ENCODE assay signal across 9 cellular contexts in the genomic region with DNA sequence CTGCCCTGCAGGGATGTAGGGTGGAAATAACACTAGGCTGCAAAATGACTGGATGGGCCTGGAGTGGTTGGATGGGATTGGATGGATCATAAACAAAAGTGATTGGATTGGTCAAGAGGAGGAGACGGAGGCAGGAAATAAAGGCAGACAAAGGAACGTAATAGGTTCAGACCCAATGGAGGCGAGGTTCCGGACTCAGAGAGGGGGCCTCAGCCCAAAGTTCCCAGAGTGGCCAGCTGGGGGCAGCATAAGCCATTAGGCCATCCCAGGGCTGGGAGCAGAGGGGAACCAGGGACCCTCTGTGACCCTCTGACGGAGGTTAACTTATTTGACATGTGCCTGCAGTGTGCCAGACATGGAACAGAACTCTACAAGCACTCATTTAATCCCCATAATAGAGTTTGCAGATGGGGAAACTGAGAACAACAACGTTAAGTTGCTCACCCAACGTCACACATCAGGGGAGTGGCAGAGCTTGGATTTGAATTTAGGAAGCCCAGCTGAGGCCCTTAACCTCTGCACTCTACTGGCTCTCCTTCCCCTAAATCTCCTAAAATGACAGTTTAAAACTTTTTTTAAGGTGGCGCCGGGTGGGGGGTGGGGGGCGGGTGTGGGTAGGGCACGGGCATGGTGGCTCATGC. TPM values are rescaled to one million over a fixed set of nuclear protein-coding genes. Genes with fewer than 3 reads are reported as not detected.
A peak's percentile ranks its signal among the peaks of the same experiment; 100 is the strongest.
DNase-seq lines count a peak whose midpoint lies in the region; ATAC-seq and TF ChIP-seq lines count a peak whose summit lies in the region.
"Had no signal": no experiment of that assay in that cellular context is flagged by ENCODE, and none has a peak within 500 bp of the region (broad histone marks: within the 10 kb centered on the region; RNA-seq: fewer than 3 reads in every experiment).

No MANE protein-coding gene starts in this region.

- H3K4me3 Mint-ChIP-seq in activated naive CD4-positive, alpha-beta T cell treated with anti-CD3 and anti-CD28 coated beads for 36 hours = no peak overlapping the region

- no peaks in the 10 kb centered on the region for H3K36me3 ChIP-seq in SJCRH30
- H3K36me3 ChIP-seq in smooth muscle cell (ENCODE audit: low read depth) = no peaks in the 10 kb centered on the region

- no peak overlapping the region for H3K9ac ChIP-seq in smooth muscle cell (ENCODE audit: low read depth)

- CTCF ChIA-PET in activated naive CD4-positive, alpha-beta T cell treated with anti-CD3 and anti-CD28 coated beads for 36 hours (lab: Charles Lee) = interaction anchor here (0.5 to 2.7 kb wide), 24 partner anchors 8 to 229 kb away, joined by 3 to 18 read pairs (median 4); partner anchors contain the start of genes CCDC124, MAP1S and RPL18A

- intact Hi-C loops in activated naive CD4-positive, alpha-beta T cell treated with anti-CD3 and anti-CD28 coated beads for 36 hours (cut with micrococcal nuclease) = loop anchor here (1.0 to 2.0 kb wide), 4 partner anchors 71 to 228 kb away; no protein-coding TSS in a partner anchor
- intact Hi-C loops in cardiac septum (cut with DNase I) = loop anchor here (5.0 to 10.0 kb wide), 2 partner anchors 63 to 151 kb away; partner anchors contain the start of gene RPL18A

- H2AFZ ChIP-seq in smooth muscle cell (ENCODE audit: low read depth) = no peak overlapping the region

- no peaks in the 10 kb centered on the region for H3F3A ChIP-seq in smooth muscle cell (ENCODE audit: low read depth)

- H3K4me3 ChIP-seq in GM12875 (ENCODE audit: low read depth, low read length) (no peak overlapping the region), SJCRH30 (no peak overlapping the region), smooth muscle cell (no peak overlapping the region)
- H3K4me3 ChIP-seq: SK-N-MC had no signal

- H3K27me3 ChIP-seq in SJCRH30 (peaks cover 21% of the 10 kb centered on the region), smooth muscle cell (ENCODE audit: low read depth) (no peaks in the 10 kb centered on the region)

- DNase-seq in SJCRH30 (peak; percentile 57 to 71), cardiac septum (ENCODE audit: low spot score) (peak; percentile 84), smooth muscle cell (lab: John Stamatoyannopoulos, UW; ENCODE audit: unreplicated experiment) (no peak), NCI-H1436 (lab: John Stamatoyannopoulos, UW) (no peak), DMS153 treated with DMSO at 0.1 percent for 48 hours (lab: John Stamatoyannopoulos, UW; ENCODE audit: unreplicated experiment) (no peak)
- peak; percentile 82 for DNase-seq in activated naive CD4-positive, alpha-beta T cell treated with anti-CD3 and anti-CD28 coated beads for 36 hours

- no peaks in the 10 kb centered on the region for H3K79me2 ChIP-seq in smooth muscle cell (ENCODE audit: low read depth)

- ATAC-seq in GM18511 (IDR thresholded peaks at IDR 0.05; ENCODE audit: unreplicated experiment) = no peak

- no peaks in the 10 kb centered on the region for H3K9me3 ChIP-seq in SJCRH30 (replicated peaks)
- no peaks in the 10 kb centered on the region for H3K9me3 ChIP-seq in smooth muscle cell (replicated peaks; ENCODE audit: low read depth)

- H3K27ac Mint-ChIP-seq in activated naive CD4-positive, alpha-beta T cell treated with anti-CD3 and anti-CD28 coated beads for 36 hours = no peak overlapping the region

- peaks cover 2% of the 10 kb centered on the region for H3K27me3 Mint-ChIP-seq in activated naive CD4-positive, alpha-beta T cell treated with anti-CD3 and anti-CD28 coated beads for 36 hours (ENCODE audit: low read depth)

- H3K36me3 Mint-ChIP-seq in activated naive CD4-positive, alpha-beta T cell treated with anti-CD3 and anti-CD28 coated beads for 36 hours (ENCODE audit: low read depth) = no peaks in the 10 kb centered on the region

- H3K4me2 ChIP-seq in smooth muscle cell = no peak overlapping the region

- H4K20me1 ChIP-seq in smooth muscle cell (ENCODE audit: low read depth) = no peaks in the 10 kb centered on the region

- no peaks in the 10 kb centered on the region for H3K9me3 Mint-ChIP-seq in activated naive CD4-positive, alpha-beta T cell treated with anti-CD3 and anti-CD28 coated beads for 36 hours

- H3K4me1 ChIP-seq in SJCRH30 (no peaks in the 10 kb centered on the region), smooth muscle cell (ENCODE audit: low read depth) (no peaks in the 10 kb centered on the region)

- 78% methylated on average over 11 of the region's 11 CpGs for WGBS in smooth muscle cell (ENCODE audit: low lambda C conversion rate)

- H3K27ac ChIP-seq in SJCRH30 (no peak overlapping the region), smooth muscle cell (ENCODE audit: low read depth) (no peak overlapping the region)
- H3K27ac ChIP-seq: SK-N-MC had no signal

- no peaks in the 10 kb centered on the region for H3K4me1 Mint-ChIP-seq in activated naive CD4-positive, alpha-beta T cell treated with anti-CD3 and anti-CD28 coated beads for 36 hours (ENCODE audit: low read depth)

- TF ChIP-seq CTCF in GM12875 (IDR thresholded peaks at IDR 0.05; ENCODE audit: borderline replicate concordance, insufficient read depth, low read depth, low read length) (peak; percentile 90), smooth muscle cell (IDR thresholded peaks at IDR 0.05; ENCODE audit: borderline replicate concordance, insufficient read depth, poor library complexity, severe bottlenecking) (peak; percentile 57)

RNA-seq across cellular contexts. Expression of gene MAP1S, which starts 15.3 kb away (rescaled TPM):
- total RNA-seq in SJCRH30 (2014; rRNA removed; shearing (Covaris generic)) = 27.3 and 29.6 TPM in 2 replicates
- 10 to 100 TPM; 46.8 to 51.8 TPM for total RNA-seq in activated naive CD4-positive, alpha-beta T cell treated with anti-CD3 and anti-CD28 coated beads for 36 hours
- total RNA-seq in cardiac septum (27.5 TPM), smooth muscle cell (10.2 and 11.7 TPM in 2 replicates)
- polyA plus RNA-seq in smooth muscle cell = 55.5 and 62.1 TPM in 2 replicates

RNA-seq across cellular contexts. Expression of gene UNC13A, which starts 15.8 kb away (rescaled TPM):
- total RNA-seq in SJCRH30 (2014; rRNA removed; shearing (Covaris generic)) = 0.02 TPM in 1 of 2 replicates, not detected in the other
- under 1 TPM in 1 of 2 experiments, not detected in 1; 0.12 TPM for total RNA-seq in activated naive CD4-positive, alpha-beta T cell treated with anti-CD3 and anti-CD28 coated beads for 36 hours
- total RNA-seq in cardiac septum (0.30 TPM), smooth muscle cell (0.63 and 2.1 TPM in 2 replicates)
- polyA plus RNA-seq in smooth muscle cell = 0.21 and 0.85 TPM in 2 replicates

RNA-seq across cellular contexts. Expression of gene FCHO1, which starts 47.3 kb away (rescaled TPM):
- total RNA-seq in SJCRH30 (2014; rRNA removed; shearing (Covaris generic)) = 2.8 and 3.0 TPM in 2 replicates
- 10 to 100 TPM; 48.9 to 56.8 TPM for total RNA-seq in activated naive CD4-positive, alpha-beta T cell treated with anti-CD3 and anti-CD28 coated beads for 36 hours
- 1.0 TPM for total RNA-seq in cardiac septum
- 1.0 and 18.0 TPM in 2 replicates for total RNA-seq in smooth muscle cell
- 5.3 and 5.7 TPM in 2 replicates for polyA plus RNA-seq in smooth muscle cell

Comparison
In these comparisons a context has a peak if more than half of its experiments do, and no peak if none do; other contexts are left out.
1. DNase-seq: peak in SJCRH30 (2 of 2), activated naive CD4-positive, alpha-beta T cell treated with anti-CD3 and anti-CD28 coated beads for 36 hours (single experiment) and cardiac septum (single experiment); none in smooth muscle cell (single experiment), NCI-H1436 (single experiment) and DMS153 treated with DMSO at 0.1 percent for 48 hours (single experiment).